Comparison of ENCODE assay signal across 2 cellular contexts in genomic region chr14:100771121-100771800, GRCh38.
TF ChIP-seq lines count a peak whose summit lies in the region.

No MANE protein-coding gene starts in this region.

TF ChIP-seq in SK-N-SH, 30 proteins besides CTCF, POLR2A, EP300 and RAD21 (continued from another document):
- peak; percentile 77 for TF ChIP-seq GATA2 (CRISPR knock-in tag; IDR thresholded peaks at IDR 0.05)

TF ChIP-seq in SK-N-SH treated with all-trans-retinoic acid at 6 μM for 48 hours, 23 proteins besides CTCF, POLR2A, EP300 and RAD21 (continued from another document):
- no peak for TF ChIP-seq TSHZ2 (CRISPR knock-in tag; IDR thresholded peaks at IDR 0.05)
- no peak for TF ChIP-seq BACH2 (CRISPR knock-in tag; IDR thresholded peaks at IDR 0.05; ENCODE audit: borderline replicate concordance)
- TF ChIP-seq ZFP3 (CRISPR knock-in tag; IDR thresholded peaks at IDR 0.05): no peak
- no peak for TF ChIP-seq ZNF565 (CRISPR knock-in tag; conservative IDR thresholded peaks at IDR 0.05; ENCODE audit: low read depth)
- no peak for TF ChIP-seq CSDC2 (CRISPR knock-in tag; IDR thresholded peaks at IDR 0.05)
- TF ChIP-seq ZC3H10 (CRISPR knock-in tag; IDR thresholded peaks at IDR 0.05): no peak
- TF ChIP-seq CREB5 (CRISPR knock-in tag; IDR thresholded peaks at IDR 0.05; ENCODE audit: low read depth): no peak
- TF ChIP-seq ESRRG (CRISPR knock-in tag; IDR thresholded peaks at IDR 0.05): no peak
- TF ChIP-seq OSR1 (CRISPR knock-in tag; IDR thresholded peaks at IDR 0.05): no peak
- TF ChIP-seq TOX (CRISPR knock-in tag; IDR thresholded peaks at IDR 0.05; ENCODE audit: borderline replicate concordance): no peak
- no peak for TF ChIP-seq ZNF8 (CRISPR knock-in tag; IDR thresholded peaks at IDR 0.05)
- no peak for TF ChIP-seq PATZ1 (CRISPR knock-in tag; IDR thresholded peaks at IDR 0.05; ENCODE audit: borderline replicate concordance)
- no peak for TF ChIP-seq ISL1 (CRISPR knock-in tag; IDR thresholded peaks at IDR 0.05)
TF ChIP-seq in SK-N-SH treated with all-trans-retinoic acid at 6 μM for 48 hours: peak in this region for 0.
